Comparison of ENCODE assay signal across 1 cellular context in the genomic region with DNA sequence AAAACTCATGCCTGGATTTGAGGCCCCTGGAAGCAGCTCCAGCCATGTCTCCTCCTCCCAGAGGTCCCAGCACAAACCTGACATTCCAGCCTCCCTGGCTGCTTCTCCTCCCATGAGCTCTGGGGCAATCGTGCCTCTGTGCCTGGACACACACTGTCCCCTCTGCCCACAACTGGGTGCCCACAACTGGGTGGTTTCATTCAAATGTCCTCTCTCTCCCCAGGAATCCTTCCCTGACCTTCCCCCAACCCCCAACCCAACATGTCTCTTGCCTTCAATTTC.
A peak's percentile ranks its signal among the peaks of the same experiment; 100 is the strongest.
TF ChIP-seq lines count a peak whose summit lies in the region.

No MANE protein-coding gene starts in this region.

TF ChIP-seq in HepG2, 621 proteins besides CTCF, POLR2A, EP300 and RAD21 (continues in another document):
- no peak for TF ChIP-seq ZNF75D (CRISPR knock-in tag; IDR thresholded peaks at IDR 0.05; ENCODE audit: borderline replicate concordance)
- no peak for TF ChIP-seq FIP1L1 (IDR thresholded peaks at IDR 0.05; ENCODE audit: borderline replicate concordance, insufficient read depth, low read depth, low read length)
- TF ChIP-seq RXRA (CRISPR knock-in tag; IDR thresholded peaks at IDR 0.05): 0 out of 2 replicates have a peak, but pooled peaks have one; percentile 3
- TF ChIP-seq, protein P1, sequence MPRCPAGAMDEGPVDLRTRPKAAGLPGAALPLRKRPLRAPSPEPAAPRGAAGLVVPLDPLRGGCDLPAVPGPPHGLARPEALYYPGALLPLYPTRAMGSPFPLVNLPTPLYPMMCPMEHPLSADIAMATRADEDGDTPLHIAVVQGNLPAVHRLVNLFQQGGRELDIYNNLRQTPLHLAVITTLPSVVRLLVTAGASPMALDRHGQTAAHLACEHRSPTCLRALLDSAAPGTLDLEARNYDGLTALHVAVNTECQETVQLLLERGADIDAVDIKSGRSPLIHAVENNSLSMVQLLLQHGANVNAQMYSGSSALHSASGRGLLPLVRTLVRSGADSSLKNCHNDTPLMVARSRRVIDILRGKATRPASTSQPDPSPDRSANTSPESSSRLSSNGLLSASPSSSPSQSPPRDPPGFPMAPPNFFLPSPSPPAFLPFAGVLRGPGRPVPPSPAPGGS (CRISPR knock-in tag; IDR thresholded peaks at IDR 0.05): peak; percentile 44; the same call in 1 of the 2 replicates
- TF ChIP-seq RAD51 (IDR thresholded peaks at IDR 0.05; ENCODE audit: borderline replicate concordance): no peak
- TF ChIP-seq, protein P2, sequence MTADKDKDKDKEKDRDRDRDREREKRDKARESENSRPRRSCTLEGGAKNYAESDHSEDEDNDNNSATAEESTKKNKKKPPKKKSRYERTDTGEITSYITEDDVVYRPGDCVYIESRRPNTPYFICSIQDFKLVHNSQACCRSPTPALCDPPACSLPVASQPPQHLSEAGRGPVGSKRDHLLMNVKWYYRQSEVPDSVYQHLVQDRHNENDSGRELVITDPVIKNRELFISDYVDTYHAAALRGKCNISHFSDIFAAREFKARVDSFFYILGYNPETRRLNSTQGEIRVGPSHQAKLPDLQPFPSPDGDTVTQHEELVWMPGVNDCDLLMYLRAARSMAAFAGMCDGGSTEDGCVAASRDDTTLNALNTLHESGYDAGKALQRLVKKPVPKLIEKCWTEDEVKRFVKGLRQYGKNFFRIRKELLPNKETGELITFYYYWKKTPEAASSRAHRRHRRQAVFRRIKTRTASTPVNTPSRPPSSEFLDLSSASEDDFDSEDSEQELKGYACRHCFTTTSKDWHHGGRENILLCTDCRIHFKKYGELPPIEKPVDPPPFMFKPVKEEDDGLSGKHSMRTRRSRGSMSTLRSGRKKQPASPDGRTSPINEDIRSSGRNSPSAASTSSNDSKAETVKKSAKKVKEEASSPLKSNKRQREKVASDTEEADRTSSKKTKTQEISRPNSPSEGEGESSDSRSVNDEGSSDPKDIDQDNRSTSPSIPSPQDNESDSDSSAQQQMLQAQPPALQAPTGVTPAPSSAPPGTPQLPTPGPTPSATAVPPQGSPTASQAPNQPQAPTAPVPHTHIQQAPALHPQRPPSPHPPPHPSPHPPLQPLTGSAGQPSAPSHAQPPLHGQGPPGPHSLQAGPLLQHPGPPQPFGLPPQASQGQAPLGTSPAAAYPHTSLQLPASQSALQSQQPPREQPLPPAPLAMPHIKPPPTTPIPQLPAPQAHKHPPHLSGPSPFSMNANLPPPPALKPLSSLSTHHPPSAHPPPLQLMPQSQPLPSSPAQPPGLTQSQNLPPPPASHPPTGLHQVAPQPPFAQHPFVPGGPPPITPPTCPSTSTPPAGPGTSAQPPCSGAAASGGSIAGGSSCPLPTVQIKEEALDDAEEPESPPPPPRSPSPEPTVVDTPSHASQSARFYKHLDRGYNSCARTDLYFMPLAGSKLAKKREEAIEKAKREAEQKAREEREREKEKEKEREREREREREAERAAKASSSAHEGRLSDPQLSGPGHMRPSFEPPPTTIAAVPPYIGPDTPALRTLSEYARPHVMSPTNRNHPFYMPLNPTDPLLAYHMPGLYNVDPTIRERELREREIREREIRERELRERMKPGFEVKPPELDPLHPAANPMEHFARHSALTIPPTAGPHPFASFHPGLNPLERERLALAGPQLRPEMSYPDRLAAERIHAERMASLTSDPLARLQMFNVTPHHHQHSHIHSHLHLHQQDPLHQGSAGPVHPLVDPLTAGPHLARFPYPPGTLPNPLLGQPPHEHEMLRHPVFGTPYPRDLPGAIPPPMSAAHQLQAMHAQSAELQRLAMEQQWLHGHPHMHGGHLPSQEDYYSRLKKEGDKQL (CRISPR knock-in tag; IDR thresholded peaks at IDR 0.05; ENCODE audit: low read depth): no peak
- TF ChIP-seq ZNF687 (CRISPR knock-in tag; IDR thresholded peaks at IDR 0.05): peak; percentile 81
- TF ChIP-seq GABPA (IDR thresholded peaks at IDR 0.05; ENCODE audit: low read depth, low read length): no peak
- TF ChIP-seq GABPA (CRISPR knock-in tag; IDR thresholded peaks at IDR 0.05; ENCODE audit: low read depth): no peak
- TF ChIP-seq RARG (CRISPR knock-in tag; IDR thresholded peaks at IDR 0.05; ENCODE audit: low read depth): no peak
- TF ChIP-seq ATF6 (CRISPR knock-in tag; conservative IDR thresholded peaks at IDR 0.05): no peak
- TF ChIP-seq TEAD3 (CRISPR knock-in tag; optimal IDR thresholded peaks at IDR 0.05; ENCODE audit: borderline replicate concordance): peak; percentile 56
- no peak for TF ChIP-seq ZNF800 (CRISPR knock-in tag; IDR thresholded peaks at IDR 0.05)
- peak; percentile 40; the same call in 1 of the 2 replicates for TF ChIP-seq KDM5B (CRISPR knock-in tag; IDR thresholded peaks at IDR 0.05; ENCODE audit: borderline replicate concordance)
- no peak for TF ChIP-seq AKAP8 (CRISPR knock-in tag; IDR thresholded peaks at IDR 0.05)
- 0 out of 2 replicates have a peak, but pooled peaks have one; percentile 39 for TF ChIP-seq ZNF296 (CRISPR knock-in tag; conservative IDR thresholded peaks at IDR 0.05)
- TF ChIP-seq NCOA2 (CRISPR knock-in tag; IDR thresholded peaks at IDR 0.05): no peak
- peak; percentile 30 for TF ChIP-seq ZNF883 (CRISPR knock-in tag; IDR thresholded peaks at IDR 0.05; ENCODE audit: not compliant biosample characterization)
- no peak for TF ChIP-seq RNF2 (conservative IDR thresholded peaks at IDR 0.05; ENCODE audit: low read depth)
- peak; percentile 32 for TF ChIP-seq ZNF407 (CRISPR knock-in tag; IDR thresholded peaks at IDR 0.05; ENCODE audit: not compliant biosample characterization)
- 0 out of 2 replicates have a peak, but pooled peaks have one; percentile 23 for TF ChIP-seq HES4 (CRISPR knock-in tag; IDR thresholded peaks at IDR 0.05; ENCODE audit: borderline replicate concordance)
- TF ChIP-seq NFRKB (IDR thresholded peaks at IDR 0.05): no peak
- 0 out of 2 replicates have a peak, but pooled peaks have one; percentile 12 for TF ChIP-seq UBTF (CRISPR knock-in tag; IDR thresholded peaks at IDR 0.05)
